ENCODE assay signal across 1 cellular context in the genomic region with DNA sequence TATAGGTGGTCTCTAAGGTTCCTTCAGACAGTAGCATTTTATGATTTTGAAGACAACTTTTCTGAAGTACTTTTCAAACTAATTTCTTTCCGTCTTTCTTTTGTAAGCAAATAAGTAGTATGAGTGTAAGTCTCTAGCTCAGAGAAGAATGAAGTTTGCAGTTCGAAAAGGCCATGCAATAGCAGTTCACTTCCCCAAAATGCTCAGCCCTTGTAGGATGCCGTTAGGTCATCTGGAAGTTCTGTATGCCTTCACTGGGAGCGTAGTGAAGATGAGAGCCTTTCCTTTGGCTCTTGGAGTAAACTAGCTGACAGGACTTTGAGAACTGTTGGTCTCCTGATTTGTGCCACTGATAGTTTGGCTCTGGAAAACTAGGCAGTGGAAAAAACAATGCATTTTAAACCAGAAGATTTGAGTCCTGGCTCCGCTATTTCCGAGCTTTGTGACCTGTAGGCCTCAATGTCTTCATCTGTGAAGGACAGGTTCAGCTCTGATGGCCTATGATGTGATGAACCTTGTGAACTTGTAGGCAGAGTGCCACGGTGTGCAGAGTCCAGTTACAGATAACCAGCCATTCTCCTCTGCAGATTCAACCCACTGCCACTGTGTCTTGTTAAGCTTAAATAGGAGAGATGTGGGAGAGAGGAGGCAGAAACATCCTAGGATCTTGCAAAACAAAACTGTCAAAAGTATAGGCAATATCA.
TF ChIP-seq lines count a peak whose summit lies in the region.

No MANE protein-coding gene starts in this region.

TF ChIP-seq in HepG2, 621 proteins besides CTCF, POLR2A, EP300 and RAD21 (continued from another document and continues in another):
- TF ChIP-seq, protein P1, sequence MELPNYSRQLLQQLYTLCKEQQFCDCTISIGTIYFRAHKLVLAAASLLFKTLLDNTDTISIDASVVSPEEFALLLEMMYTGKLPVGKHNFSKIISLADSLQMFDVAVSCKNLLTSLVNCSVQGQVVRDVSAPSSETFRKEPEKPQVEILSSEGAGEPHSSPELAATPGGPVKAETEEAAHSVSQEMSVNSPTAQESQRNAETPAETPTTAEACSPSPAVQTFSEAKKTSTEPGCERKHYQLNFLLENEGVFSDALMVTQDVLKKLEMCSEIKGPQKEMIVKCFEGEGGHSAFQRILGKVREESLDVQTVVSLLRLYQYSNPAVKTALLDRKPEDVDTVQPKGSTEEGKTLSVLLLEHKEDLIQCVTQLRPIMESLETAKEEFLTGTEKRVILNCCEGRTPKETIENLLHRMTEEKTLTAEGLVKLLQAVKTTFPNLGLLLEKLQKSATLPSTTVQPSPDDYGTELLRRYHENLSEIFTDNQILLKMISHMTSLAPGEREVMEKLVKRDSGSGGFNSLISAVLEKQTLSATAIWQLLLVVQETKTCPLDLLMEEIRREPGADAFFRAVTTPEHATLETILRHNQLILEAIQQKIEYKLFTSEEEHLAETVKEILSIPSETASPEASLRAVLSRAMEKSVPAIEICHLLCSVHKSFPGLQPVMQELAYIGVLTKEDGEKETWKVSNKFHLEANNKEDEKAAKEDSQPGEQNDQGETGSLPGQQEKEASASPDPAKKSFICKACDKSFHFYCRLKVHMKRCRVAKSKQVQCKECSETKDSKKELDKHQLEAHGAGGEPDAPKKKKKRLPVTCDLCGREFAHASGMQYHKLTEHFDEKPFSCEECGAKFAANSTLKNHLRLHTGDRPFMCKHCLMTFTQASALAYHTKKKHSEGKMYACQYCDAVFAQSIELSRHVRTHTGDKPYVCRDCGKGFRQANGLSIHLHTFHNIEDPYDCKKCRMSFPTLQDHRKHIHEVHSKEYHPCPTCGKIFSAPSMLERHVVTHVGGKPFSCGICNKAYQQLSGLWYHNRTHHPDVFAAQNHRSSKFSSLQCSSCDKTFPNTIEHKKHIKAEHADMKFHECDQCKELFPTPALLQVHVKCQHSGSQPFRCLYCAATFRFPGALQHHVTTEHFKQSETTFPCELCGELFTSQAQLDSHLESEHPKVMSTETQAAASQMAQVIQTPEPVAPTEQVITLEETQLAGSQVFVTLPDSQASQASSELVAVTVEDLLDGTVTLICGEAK (IDR thresholded peaks at IDR 0.05) = no peak
- TF ChIP-seq, protein P1 (CRISPR knock-in tag; IDR thresholded peaks at IDR 0.05) = no peak
- TF ChIP-seq ZNF3 (CRISPR knock-in tag; IDR thresholded peaks at IDR 0.05) = no peak
- TF ChIP-seq ZFY (CRISPR knock-in tag; IDR thresholded peaks at IDR 0.05) = peak; percentile 34; the same call in 1 of the 2 replicates
- no peak for TF ChIP-seq ZNF792 (CRISPR knock-in tag; IDR thresholded peaks at IDR 0.05)
- TF ChIP-seq, protein P2, sequence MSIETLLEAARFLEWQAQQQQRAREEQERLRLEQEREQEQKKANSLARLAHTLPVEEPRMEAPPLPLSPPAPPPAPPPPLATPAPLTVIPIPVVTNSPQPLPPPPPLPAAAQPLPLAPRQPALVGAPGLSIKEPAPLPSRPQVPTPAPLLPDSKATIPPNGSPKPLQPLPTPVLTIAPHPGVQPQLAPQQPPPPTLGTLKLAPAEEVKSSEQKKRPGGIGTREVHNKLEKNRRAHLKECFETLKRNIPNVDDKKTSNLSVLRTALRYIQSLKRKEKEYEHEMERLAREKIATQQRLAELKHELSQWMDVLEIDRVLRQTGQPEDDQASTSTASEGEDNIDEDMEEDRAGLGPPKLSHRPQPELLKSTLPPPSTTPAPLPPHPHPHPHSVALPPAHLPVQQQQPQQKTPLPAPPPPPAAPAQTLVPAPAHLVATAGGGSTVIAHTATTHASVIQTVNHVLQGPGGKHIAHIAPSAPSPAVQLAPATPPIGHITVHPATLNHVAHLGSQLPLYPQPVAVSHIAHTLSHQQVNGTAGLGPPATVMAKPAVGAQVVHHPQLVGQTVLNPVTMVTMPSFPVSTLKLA (IDR thresholded peaks at IDR 0.05) = no peak
- TF ChIP-seq XRCC5 (optimal IDR thresholded peaks at IDR 0.05; ENCODE audit: low read length) = peak; percentile 30
- no peak for TF ChIP-seq SETDB1 (CRISPR knock-in tag; IDR thresholded peaks at IDR 0.05; ENCODE audit: borderline replicate concordance)
- TF ChIP-seq, protein P3, sequence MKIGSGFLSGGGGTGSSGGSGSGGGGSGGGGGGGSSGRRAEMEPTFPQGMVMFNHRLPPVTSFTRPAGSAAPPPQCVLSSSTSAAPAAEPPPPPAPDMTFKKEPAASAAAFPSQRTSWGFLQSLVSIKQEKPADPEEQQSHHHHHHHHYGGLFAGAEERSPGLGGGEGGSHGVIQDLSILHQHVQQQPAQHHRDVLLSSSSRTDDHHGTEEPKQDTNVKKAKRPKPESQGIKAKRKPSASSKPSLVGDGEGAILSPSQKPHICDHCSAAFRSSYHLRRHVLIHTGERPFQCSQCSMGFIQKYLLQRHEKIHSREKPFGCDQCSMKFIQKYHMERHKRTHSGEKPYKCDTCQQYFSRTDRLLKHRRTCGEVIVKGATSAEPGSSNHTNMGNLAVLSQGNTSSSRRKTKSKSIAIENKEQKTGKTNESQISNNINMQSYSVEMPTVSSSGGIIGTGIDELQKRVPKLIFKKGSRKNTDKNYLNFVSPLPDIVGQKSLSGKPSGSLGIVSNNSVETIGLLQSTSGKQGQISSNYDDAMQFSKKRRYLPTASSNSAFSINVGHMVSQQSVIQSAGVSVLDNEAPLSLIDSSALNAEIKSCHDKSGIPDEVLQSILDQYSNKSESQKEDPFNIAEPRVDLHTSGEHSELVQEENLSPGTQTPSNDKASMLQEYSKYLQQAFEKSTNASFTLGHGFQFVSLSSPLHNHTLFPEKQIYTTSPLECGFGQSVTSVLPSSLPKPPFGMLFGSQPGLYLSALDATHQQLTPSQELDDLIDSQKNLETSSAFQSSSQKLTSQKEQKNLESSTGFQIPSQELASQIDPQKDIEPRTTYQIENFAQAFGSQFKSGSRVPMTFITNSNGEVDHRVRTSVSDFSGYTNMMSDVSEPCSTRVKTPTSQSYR (CRISPR knock-in tag; IDR thresholded peaks at IDR 0.05; ENCODE audit: borderline replicate concordance) = no peak
- no peak for TF ChIP-seq SP140L (CRISPR knock-in tag; IDR thresholded peaks at IDR 0.05; ENCODE audit: borderline replicate concordance)
- TF ChIP-seq HNRNPK (IDR thresholded peaks at IDR 0.05; ENCODE audit: low read depth, low read length, poor library complexity, severe bottlenecking) = no peak
- TF ChIP-seq, protein P4, sequence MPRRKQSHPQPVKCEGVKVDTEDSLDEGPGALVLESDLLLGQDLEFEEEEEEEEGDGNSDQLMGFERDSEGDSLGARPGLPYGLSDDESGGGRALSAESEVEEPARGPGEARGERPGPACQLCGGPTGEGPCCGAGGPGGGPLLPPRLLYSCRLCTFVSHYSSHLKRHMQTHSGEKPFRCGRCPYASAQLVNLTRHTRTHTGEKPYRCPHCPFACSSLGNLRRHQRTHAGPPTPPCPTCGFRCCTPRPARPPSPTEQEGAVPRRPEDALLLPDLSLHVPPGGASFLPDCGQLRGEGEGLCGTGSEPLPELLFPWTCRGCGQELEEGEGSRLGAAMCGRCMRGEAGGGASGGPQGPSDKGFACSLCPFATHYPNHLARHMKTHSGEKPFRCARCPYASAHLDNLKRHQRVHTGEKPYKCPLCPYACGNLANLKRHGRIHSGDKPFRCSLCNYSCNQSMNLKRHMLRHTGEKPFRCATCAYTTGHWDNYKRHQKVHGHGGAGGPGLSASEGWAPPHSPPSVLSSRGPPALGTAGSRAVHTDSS (CRISPR knock-in tag; conservative IDR thresholded peaks at IDR 0.05) = no peak
- TF ChIP-seq, protein P5, sequence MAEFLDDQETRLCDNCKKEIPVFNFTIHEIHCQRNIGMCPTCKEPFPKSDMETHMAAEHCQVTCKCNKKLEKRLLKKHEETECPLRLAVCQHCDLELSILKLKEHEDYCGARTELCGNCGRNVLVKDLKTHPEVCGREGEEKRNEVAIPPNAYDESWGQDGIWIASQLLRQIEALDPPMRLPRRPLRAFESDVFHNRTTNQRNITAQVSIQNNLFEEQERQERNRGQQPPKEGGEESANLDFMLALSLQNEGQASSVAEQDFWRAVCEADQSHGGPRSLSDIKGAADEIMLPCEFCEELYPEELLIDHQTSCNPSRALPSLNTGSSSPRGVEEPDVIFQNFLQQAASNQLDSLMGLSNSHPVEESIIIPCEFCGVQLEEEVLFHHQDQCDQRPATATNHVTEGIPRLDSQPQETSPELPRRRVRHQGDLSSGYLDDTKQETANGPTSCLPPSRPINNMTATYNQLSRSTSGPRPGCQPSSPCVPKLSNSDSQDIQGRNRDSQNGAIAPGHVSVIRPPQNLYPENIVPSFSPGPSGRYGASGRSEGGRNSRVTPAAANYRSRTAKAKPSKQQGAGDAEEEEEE (CRISPR knock-in tag; IDR thresholded peaks at IDR 0.05; ENCODE audit: borderline replicate concordance) = no peak
- TF ChIP-seq CREM (IDR thresholded peaks at IDR 0.05) = no peak
- TF ChIP-seq CREM (CRISPR knock-in tag; IDR thresholded peaks at IDR 0.05) = no peak
- TF ChIP-seq, protein P6, sequence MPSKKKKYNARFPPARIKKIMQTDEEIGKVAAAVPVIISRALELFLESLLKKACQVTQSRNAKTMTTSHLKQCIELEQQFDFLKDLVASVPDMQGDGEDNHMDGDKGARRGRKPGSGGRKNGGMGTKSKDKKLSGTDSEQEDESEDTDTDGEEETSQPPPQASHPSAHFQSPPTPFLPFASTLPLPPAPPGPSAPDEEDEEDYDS (CRISPR knock-in tag; IDR thresholded peaks at IDR 0.05) = no peak
- no peak for TF ChIP-seq ZNF530 (CRISPR knock-in tag; IDR thresholded peaks at IDR 0.05; ENCODE audit: low read depth)
- TF ChIP-seq, protein P7, sequence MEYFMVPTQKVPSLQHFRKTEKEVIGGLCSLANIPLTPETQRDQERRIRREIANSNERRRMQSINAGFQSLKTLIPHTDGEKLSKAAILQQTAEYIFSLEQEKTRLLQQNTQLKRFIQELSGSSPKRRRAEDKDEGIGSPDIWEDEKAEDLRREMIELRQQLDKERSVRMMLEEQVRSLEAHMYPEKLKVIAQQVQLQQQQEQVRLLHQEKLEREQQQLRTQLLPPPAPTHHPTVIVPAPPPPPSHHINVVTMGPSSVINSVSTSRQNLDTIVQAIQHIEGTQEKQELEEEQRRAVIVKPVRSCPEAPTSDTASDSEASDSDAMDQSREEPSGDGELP (IDR thresholded peaks at IDR 0.05; ENCODE audit: borderline replicate concordance, low read depth) = no peak
- no peak for TF ChIP-seq NFIB (CRISPR knock-in tag; IDR thresholded peaks at IDR 0.05; ENCODE audit: borderline replicate concordance)
- TF ChIP-seq, protein P8, sequence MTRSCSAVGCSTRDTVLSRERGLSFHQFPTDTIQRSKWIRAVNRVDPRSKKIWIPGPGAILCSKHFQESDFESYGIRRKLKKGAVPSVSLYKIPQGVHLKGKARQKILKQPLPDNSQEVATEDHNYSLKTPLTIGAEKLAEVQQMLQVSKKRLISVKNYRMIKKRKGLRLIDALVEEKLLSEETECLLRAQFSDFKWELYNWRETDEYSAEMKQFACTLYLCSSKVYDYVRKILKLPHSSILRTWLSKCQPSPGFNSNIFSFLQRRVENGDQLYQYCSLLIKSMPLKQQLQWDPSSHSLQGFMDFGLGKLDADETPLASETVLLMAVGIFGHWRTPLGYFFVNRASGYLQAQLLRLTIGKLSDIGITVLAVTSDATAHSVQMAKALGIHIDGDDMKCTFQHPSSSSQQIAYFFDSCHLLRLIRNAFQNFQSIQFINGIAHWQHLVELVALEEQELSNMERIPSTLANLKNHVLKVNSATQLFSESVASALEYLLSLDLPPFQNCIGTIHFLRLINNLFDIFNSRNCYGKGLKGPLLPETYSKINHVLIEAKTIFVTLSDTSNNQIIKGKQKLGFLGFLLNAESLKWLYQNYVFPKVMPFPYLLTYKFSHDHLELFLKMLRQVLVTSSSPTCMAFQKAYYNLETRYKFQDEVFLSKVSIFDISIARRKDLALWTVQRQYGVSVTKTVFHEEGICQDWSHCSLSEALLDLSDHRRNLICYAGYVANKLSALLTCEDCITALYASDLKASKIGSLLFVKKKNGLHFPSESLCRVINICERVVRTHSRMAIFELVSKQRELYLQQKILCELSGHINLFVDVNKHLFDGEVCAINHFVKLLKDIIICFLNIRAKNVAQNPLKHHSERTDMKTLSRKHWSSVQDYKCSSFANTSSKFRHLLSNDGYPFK (CRISPR knock-in tag; IDR thresholded peaks at IDR 0.05; ENCODE audit: borderline replicate concordance) = no peak
- no peak for TF ChIP-seq ZNF629 (CRISPR knock-in tag; conservative IDR thresholded peaks at IDR 0.05)
- 0 out of 2 replicates have a peak, but pooled peaks have one; percentile 17 for TF ChIP-seq ELF3 (CRISPR knock-in tag; IDR thresholded peaks at IDR 0.05)
- no peak for TF ChIP-seq THYN1 (CRISPR knock-in tag; IDR thresholded peaks at IDR 0.05; ENCODE audit: borderline replicate concordance, low read depth)
- TF ChIP-seq ZNF781 (CRISPR knock-in tag; IDR thresholded peaks at IDR 0.05; ENCODE audit: borderline replicate concordance, not compliant biosample characterization) = no peak
- TF ChIP-seq, protein P9, sequence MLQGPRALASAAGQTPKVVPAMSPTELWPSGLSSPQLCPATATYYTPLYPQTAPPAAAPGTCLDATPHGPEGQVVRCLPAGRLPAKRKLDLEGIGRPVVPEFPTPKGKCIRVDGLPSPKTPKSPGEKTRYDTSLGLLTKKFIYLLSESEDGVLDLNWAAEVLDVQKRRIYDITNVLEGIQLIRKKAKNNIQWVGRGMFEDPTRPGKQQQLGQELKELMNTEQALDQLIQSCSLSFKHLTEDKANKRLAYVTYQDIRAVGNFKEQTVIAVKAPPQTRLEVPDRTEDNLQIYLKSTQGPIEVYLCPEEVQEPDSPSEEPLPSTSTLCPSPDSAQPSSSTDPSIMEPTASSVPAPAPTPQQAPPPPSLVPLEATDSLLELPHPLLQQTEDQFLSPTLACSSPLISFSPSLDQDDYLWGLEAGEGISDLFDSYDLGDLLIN (CRISPR knock-in tag; IDR thresholded peaks at IDR 0.05; ENCODE audit: borderline replicate concordance) = no peak
- no peak for TF ChIP-seq NCOA1 (CRISPR knock-in tag; IDR thresholded peaks at IDR 0.05)
- TF ChIP-seq ZNF331 (CRISPR knock-in tag; IDR thresholded peaks at IDR 0.05) = peak; percentile 81
- 0 out of 2 replicates have a peak, but pooled peaks have one; percentile 10 for TF ChIP-seq RXRB (CRISPR knock-in tag; IDR thresholded peaks at IDR 0.05; ENCODE audit: borderline replicate concordance)
- no peak for TF ChIP-seq GATAD1 (CRISPR knock-in tag; IDR thresholded peaks at IDR 0.05)
- TF ChIP-seq RFX3 (CRISPR knock-in tag; IDR thresholded peaks at IDR 0.05) = no peak
- TF ChIP-seq SMYD3 (CRISPR knock-in tag; IDR thresholded peaks at IDR 0.05) = no peak
